ENCODE assay signal across 13 cellular contexts in the genomic region with DNA sequence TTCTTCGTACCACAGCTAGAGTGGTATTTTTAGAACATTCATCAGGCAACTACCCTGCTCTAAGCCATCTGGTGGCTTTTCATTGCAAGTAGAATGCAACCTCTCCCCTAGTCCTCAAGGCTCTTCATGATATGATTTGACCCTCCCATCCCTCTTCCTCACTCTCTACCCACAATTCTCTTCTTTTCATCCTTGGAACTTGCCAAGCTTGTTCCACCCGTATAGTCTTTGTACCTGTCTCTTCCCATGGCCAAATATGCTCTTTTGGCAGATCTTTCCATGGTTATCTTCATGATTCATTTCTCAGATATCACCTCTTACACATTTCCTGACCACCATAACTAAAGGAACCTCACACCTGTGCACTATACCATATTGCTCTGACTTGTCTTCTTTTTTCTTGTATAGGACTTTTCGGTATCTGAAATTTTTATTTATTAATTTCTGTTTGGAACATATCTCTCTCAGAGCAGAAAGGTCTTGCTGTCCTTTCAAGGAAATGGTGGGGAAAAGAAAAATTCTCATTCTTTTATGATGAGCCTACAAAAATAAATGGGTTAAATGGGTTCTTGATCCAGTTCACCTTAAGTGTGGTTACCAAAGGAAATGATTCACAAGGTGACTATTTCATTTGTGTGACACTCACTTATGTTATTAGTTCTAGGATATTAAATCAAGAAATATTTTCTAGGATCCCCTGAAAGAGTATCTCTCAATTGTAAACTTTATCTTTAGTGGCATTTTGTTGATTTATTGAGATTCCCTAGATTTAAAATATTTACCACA. TPM values are rescaled to one million over a fixed set of nuclear protein-coding genes. Genes with fewer than 3 reads are reported as not detected.
A peak's percentile ranks its signal among the peaks of the same experiment; 100 is the strongest.
DNase-seq lines count a peak whose midpoint lies in the region; TF ChIP-seq lines count a peak whose summit lies in the region.
"Had no signal": no experiment of that assay in that cellular context is flagged by ENCODE, and none has a peak within 500 bp of the region (broad histone marks: within the 10 kb centered on the region; RNA-seq: fewer than 3 reads in every experiment).

No MANE protein-coding gene starts in this region.

- TF ChIP-seq CTCF in type B pancreatic cell (conservative IDR thresholded peaks at IDR 0.05) (no peak), vagina (IDR thresholded peaks at IDR 0.05) (no peak)

- H3K27me3 Mint-ChIP-seq in activated naive CD4-positive, alpha-beta T cell treated with anti-CD3 and anti-CD28 coated beads, Interleukin-2, amount 50 U/mL, for 24 hours = no peaks in the 10 kb centered on the region
- no peaks in the 10 kb centered on the region for H3K27me3 Mint-ChIP-seq in activated T-helper 2 cell treated with anti-CD3 and anti-CD28 coated beads, Interferon-gamma antibody, Interleukin-2, Interleukin-4, amounts not matched to agents 10 μg/mL and 5 μg/mL and 100 μg/mL, durations not matched to agents 14 hours and 24 hours and 36 hours (ENCODE audit: low read depth)
- no peaks in the 10 kb centered on the region for H3K27me3 Mint-ChIP-seq in type B pancreatic cell
- H3K27me3 Mint-ChIP-seq: stimulated activated memory B cell treated with anti-CD40 and anti-IgM and Interleukin-4, amounts not matched to agents 10 μg/mL and 1 μg/mL and 100 μg/mL, for 72 hours had no signal

- H3K9me3 Mint-ChIP-seq in activated naive CD4-positive, alpha-beta T cell treated with anti-CD3 and anti-CD28 coated beads, Interleukin-2, amount 50 U/mL, for 24 hours = no peaks in the 10 kb centered on the region
- H3K9me3 Mint-ChIP-seq in activated T-helper 2 cell treated with anti-CD3 and anti-CD28 coated beads, Interferon-gamma antibody, Interleukin-2, Interleukin-4, amounts not matched to agents 10 μg/mL and 5 μg/mL and 100 μg/mL, durations not matched to agents 14 hours and 24 hours and 36 hours = no peaks in the 10 kb centered on the region
- H3K9me3 Mint-ChIP-seq in type B pancreatic cell = peaks cover 6% of the 10 kb centered on the region
- H3K9me3 Mint-ChIP-seq: stimulated activated memory B cell treated with anti-CD40 and anti-IgM and Interleukin-4, amounts not matched to agents 10 μg/mL and 1 μg/mL and 100 μg/mL, for 72 hours had no signal

- H3K4me1 Mint-ChIP-seq in activated naive CD4-positive, alpha-beta T cell treated with anti-CD3 and anti-CD28 coated beads, Interleukin-2, amount 50 U/mL, for 24 hours = peaks cover 56% of the 10 kb centered on the region
- H3K4me1 Mint-ChIP-seq in activated T-helper 2 cell treated with anti-CD3 and anti-CD28 coated beads, Interferon-gamma antibody, Interleukin-2, Interleukin-4, amounts not matched to agents 10 μg/mL and 5 μg/mL and 100 μg/mL, durations not matched to agents 14 hours and 24 hours and 36 hours (ENCODE audit: low read depth) = peaks cover 53% of the 10 kb centered on the region
- H3K4me1 Mint-ChIP-seq in type B pancreatic cell (ENCODE audit: unreplicated experiment) = peaks cover 6% of the 10 kb centered on the region

- H3K36me3 Mint-ChIP-seq in activated naive CD4-positive, alpha-beta T cell treated with anti-CD3 and anti-CD28 coated beads, Interleukin-2, amount 50 U/mL, for 24 hours = peaks cover 1% of the 10 kb centered on the region
- H3K36me3 Mint-ChIP-seq in activated T-helper 2 cell treated with anti-CD3 and anti-CD28 coated beads, Interferon-gamma antibody, Interleukin-2, Interleukin-4, amounts not matched to agents 10 μg/mL and 5 μg/mL and 100 μg/mL, durations not matched to agents 14 hours and 24 hours and 36 hours (ENCODE audit: low read depth) = peaks cover 5% of the 10 kb centered on the region
- H3K36me3 Mint-ChIP-seq in type B pancreatic cell = no peaks in the 10 kb centered on the region

- peaks cover 20% of the 10 kb centered on the region for H3K4me1 ChIP-seq in vagina

- peak overlapping the region; percentile 43 for H3K4me3 Mint-ChIP-seq in activated naive CD4-positive, alpha-beta T cell treated with anti-CD3 and anti-CD28 coated beads, Interleukin-2, amount 50 U/mL, for 24 hours
- no peak overlapping the region for H3K4me3 Mint-ChIP-seq in activated T-helper 2 cell treated with anti-CD3 and anti-CD28 coated beads, Interferon-gamma antibody, Interleukin-2, Interleukin-4, amounts not matched to agents 10 μg/mL and 5 μg/mL and 100 μg/mL, durations not matched to agents 14 hours and 24 hours and 36 hours (ENCODE audit: low read depth)
- no peak overlapping the region for H3K4me3 Mint-ChIP-seq in type B pancreatic cell
- H3K4me3 Mint-ChIP-seq: stimulated activated memory B cell treated with anti-CD40 and anti-IgM and Interleukin-4, amounts not matched to agents 10 μg/mL and 1 μg/mL and 100 μg/mL, for 72 hours had no signal

- no peak for DNase-seq in activated naive CD4-positive, alpha-beta T cell treated with anti-CD3 and anti-CD28 coated beads, Interleukin-2, amount 50 U/mL, for 16 hours
- DNase-seq in NCI-H1694 treated with DMSO at 0.1 percent for 48 hours (lab: John Stamatoyannopoulos, UW) (peak; percentile 29), type B pancreatic cell (ENCODE audit: extremely low spot score, unreplicated experiment) (no peak), vagina (ENCODE audit: extremely low spot score in 2 of 2) (no peak), NCI-H1105 (lab: John Stamatoyannopoulos, UW) (no peak), NOMO-1 (lab: John Stamatoyannopoulos, UW; ENCODE audit: unreplicated experiment in 2 of 2) (no peak)
- DNase-seq in activated T-helper 2 cell treated with anti-CD3 and anti-CD28 coated beads, Interferon-gamma antibody, Interleukin-2, Interleukin-4, amounts not matched to agents 10 μg/mL and 5 μg/mL and 100 μg/mL, durations not matched to agents 14 hours and 24 hours and 36 hours (ENCODE audit: low spot score) = no peak
- DNase-seq: activated CD4-positive, alpha-beta T cell treated with anti-CD3 and anti-CD28 coated beads, Interleukin-2, amount 50 U/mL, for 1 hour; amniotic stem cell; C1 segment of cervical spinal cord; foreskin melanocyte had no signal

- TF ChIP-seq POLR2A in vagina (IDR thresholded peaks at IDR 0.05) = no peak

- H3K36me3 ChIP-seq in vagina = no peaks in the 10 kb centered on the region

- H3K27me3 ChIP-seq in vagina = no peaks in the 10 kb centered on the region

- H3K4me3 ChIP-seq in vagina = no peak overlapping the region

- no peak overlapping the region for H3K27ac ChIP-seq in vagina

- no peaks in the 10 kb centered on the region for H3K9me3 ChIP-seq in vagina

- intact Hi-C loops in activated T-helper 2 cell treated with anti-CD3 and anti-CD28 coated beads, Interferon-gamma antibody, Interleukin-2, Interleukin-4, amounts not matched to agents 10 μg/mL and 5 μg/mL and 100 μg/mL, durations not matched to agents 14 hours and 24 hours and 36 hours (cut with micrococcal nuclease) = no loop called here
- intact Hi-C loops in vagina (cut with DNase I) = loop anchor here (10.0 kb wide), 1 partner anchor 1498 kb away; no protein-coding TSS in a partner anchor

- peak overlapping the region; percentile 94 for H3K27ac Mint-ChIP-seq in activated naive CD4-positive, alpha-beta T cell treated with anti-CD3 and anti-CD28 coated beads, Interleukin-2, amount 50 U/mL, for 24 hours
- peak overlapping the region; percentile 58 for H3K27ac Mint-ChIP-seq in activated T-helper 2 cell treated with anti-CD3 and anti-CD28 coated beads, Interferon-gamma antibody, Interleukin-2, Interleukin-4, amounts not matched to agents 10 μg/mL and 5 μg/mL and 100 μg/mL, durations not matched to agents 14 hours and 24 hours and 36 hours
- peak overlapping the region; percentile 48 for H3K27ac Mint-ChIP-seq in type B pancreatic cell
- H3K27ac Mint-ChIP-seq: stimulated activated memory B cell treated with anti-CD40 and anti-IgM and Interleukin-4, amounts not matched to agents 10 μg/mL and 1 μg/mL and 100 μg/mL, for 72 hours had no signal

RNA-seq across cellular contexts. Expression of a gene that starts 3.7 kb away (rescaled TPM):
- 36.7 and 40.5 TPM in 2 replicates for total RNA-seq in activated T-helper 2 cell treated with anti-CD3 and anti-CD28 coated beads, Interferon-gamma antibody, Interleukin-2, Interleukin-4, amounts not matched to agents 10 μg/mL and 5 μg/mL and 100 μg/mL, durations not matched to agents 14 hours and 24 hours and 36 hours
- total RNA-seq in type B pancreatic cell (ENCODE audit: low replicate concordance) = 1.2 and 1.4 TPM in 2 replicates
- 2.2 TPM for total RNA-seq in vagina

RNA-seq across cellular contexts. Expression of a gene that starts 8.9 kb away (rescaled TPM):
- 39.3 and 42.3 TPM in 2 replicates for total RNA-seq in activated T-helper 2 cell treated with anti-CD3 and anti-CD28 coated beads, Interferon-gamma antibody, Interleukin-2, Interleukin-4, amounts not matched to agents 10 μg/mL and 5 μg/mL and 100 μg/mL, durations not matched to agents 14 hours and 24 hours and 36 hours
- 25.6 and 25.9 TPM in 2 replicates for total RNA-seq in type B pancreatic cell (ENCODE audit: low replicate concordance)
- 10.1 TPM for total RNA-seq in vagina

Comparison
In these comparisons a context has a peak if more than half of its experiments do, and no peak if none do; other contexts are left out.
1. RNA of a gene that starts 3.7 kb away (total RNA-seq): 36.7 to 40.5 TPM in activated T-helper 2 cell treated with anti-CD3 and anti-CD28 coated beads, Interferon-gamma antibody, Interleukin-2, Interleukin-4, amounts not matched to agents 10 μg/mL and 5 μg/mL and 100 μg/mL, durations not matched to agents 14 hours and 24 hours and 36 hours; 2.2 TPM in vagina (single experiment) and 1.2 to 1.4 TPM in type B pancreatic cell; every median in the first group is over 10 times any median in the second.
2. Peak in every context shown above with its lines, with median percentiles within 50 percentile points of each other: H3K27ac Mint-ChIP-seq.